ENCODE assay signal across 1 cellular context in genomic region chr13:79406597-79406908, GRCh38.
TF ChIP-seq lines count a peak whose summit lies in the region.

No MANE protein-coding gene starts in this region.

TF ChIP-seq in WTC11, 78 proteins besides CTCF, POLR2A, EP300 and RAD21 (continued from another document):
- TF ChIP-seq AFF4 (CRISPR knock-in tag; IDR thresholded peaks at IDR 0.05; ENCODE audit: borderline replicate concordance) (no peak), PREB (CRISPR knock-in tag; IDR thresholded peaks at IDR 0.05; ENCODE audit: borderline replicate concordance) (0 out of 2 replicates have a peak, but pooled peaks have one; percentile 39), MLX (CRISPR knock-in tag; IDR thresholded peaks at IDR 0.05) (no peak), ATF6 (CRISPR knock-in tag; IDR thresholded peaks at IDR 0.05) (no peak), CREB1 (CRISPR knock-in tag; IDR thresholded peaks at IDR 0.05) (no peak), SP1 (CRISPR knock-in tag; conservative IDR thresholded peaks at IDR 0.05) (no peak), NFE2L1 (CRISPR knock-in tag; IDR thresholded peaks at IDR 0.05) (no peak), KAT7 (CRISPR knock-in tag; IDR thresholded peaks at IDR 0.05; ENCODE audit: borderline replicate concordance) (0 out of 2 replicates have a peak, but pooled peaks have one; percentile 57), ZNF219 (CRISPR knock-in tag; IDR thresholded peaks at IDR 0.05; ENCODE audit: borderline replicate concordance) (no peak), ZNF317 (CRISPR knock-in tag; IDR thresholded peaks at IDR 0.05; ENCODE audit: borderline replicate concordance, low read depth) (no peak), ARID4B (CRISPR knock-in tag; IDR thresholded peaks at IDR 0.05; ENCODE audit: borderline replicate concordance) (no peak), IRF1 (CRISPR knock-in tag; IDR thresholded peaks at IDR 0.05) (no peak), USF2 (CRISPR knock-in tag; IDR thresholded peaks at IDR 0.05) (no peak), ZNF232 (CRISPR knock-in tag; IDR thresholded peaks at IDR 0.05) (no peak)
